Comparison of ENCODE assay signal across 14 cellular contexts in the genomic region with DNA sequence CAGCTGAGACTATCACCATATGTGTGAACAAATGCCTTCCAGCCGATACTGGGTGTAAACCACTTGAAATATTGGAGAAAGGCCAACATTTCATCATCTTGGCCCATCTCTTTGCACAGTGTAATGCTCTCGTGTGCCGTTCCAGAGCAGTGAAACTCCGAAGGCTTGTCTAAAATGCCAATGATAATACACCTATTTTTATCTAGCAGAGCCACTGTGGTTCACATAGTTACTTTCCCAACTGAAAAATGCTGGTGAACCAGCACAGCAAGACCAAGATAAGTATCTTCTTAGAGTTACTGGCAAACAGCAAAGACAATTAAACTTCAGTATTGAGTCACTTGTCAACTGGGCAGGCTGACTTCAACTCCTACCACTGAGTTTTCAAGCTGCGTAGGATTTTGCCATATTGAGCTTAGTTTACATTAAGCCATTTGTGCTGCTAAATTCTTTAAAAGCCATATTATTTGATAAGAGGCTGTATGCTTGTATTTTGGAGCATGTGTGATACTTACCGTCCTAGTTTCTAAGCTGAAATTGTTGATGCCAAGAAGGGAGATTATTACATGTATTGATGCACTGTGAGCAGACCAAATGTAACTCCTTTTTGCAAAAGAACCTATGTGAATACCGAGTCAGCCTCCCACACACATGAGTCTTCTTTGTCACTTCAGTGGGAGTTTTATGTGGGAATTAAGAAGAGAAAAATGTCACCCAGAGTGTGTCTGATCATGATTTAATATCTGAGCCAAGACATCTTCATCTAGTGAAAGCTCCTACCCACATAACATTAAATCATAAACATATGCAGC.
DNase-seq lines count a peak whose midpoint lies in the region; ATAC-seq, FAIRE-seq and TF ChIP-seq lines count a peak whose summit lies in the region.
"Had no signal": no experiment of that assay in that cellular context is flagged by ENCODE, and none has a peak within 500 bp of the region (broad histone marks: within the 10 kb centered on the region; RNA-seq: fewer than 3 reads in every experiment).

No MANE protein-coding gene starts in this region.

- BruUV-seq in HepG2 (replicated peaks; lab: Mats Ljungman, UMichigan), result no TSS peak

- H3K9me3 ChIP-seq in right lobe of liver (no peaks in the 10 kb centered on the region), HepG2 (ENCODE audit: low read length) (no peaks in the 10 kb centered on the region)
- H3K9me3 ChIP-seq: neutrophil had no signal

- no peak overlapping the region for H2AFZ ChIP-seq in HepG2 (ENCODE audit: low read length)

- no peaks in the 10 kb centered on the region for H3K79me2 ChIP-seq in HepG2 (ENCODE audit: insufficient read depth, low read length)

- 48% methylated on average over 7 of the region's 7 CpGs for WGBS in right lobe of liver (ENCODE audit: insufficient coverage, low coverage, low lambda C conversion rate, missing lambda C conversion rate)
- WGBS in HepG2 (ENCODE audit: low lambda C conversion rate), result 1% methylated on average over 7 of the region's 7 CpGs

- no peak for DNase-seq in right lobe of liver
- DNase-seq in HepG2 (ENCODE audit: low spot score), result no peak
- DNase-seq in brain microvascular endothelial cell, result peak; percentile 10
- DNase-seq in inferior parietal cortex (ENCODE audit: extremely low spot score), result peak; percentile 47
- DNase-seq in NCI-H146 (lab: John Stamatoyannopoulos, UW), result no peak
- DNase-seq in T-cell, result no peak
- DNase-seq: activated CD4-positive, alpha-beta T cell treated with anti-CD3 and anti-CD28 coated beads for 4 hours; activated naive CD4-positive, alpha-beta T cell treated with anti-CD3 and anti-CD28 coated beads, Interleukin-2, amount 10 ng/mL, durations not matched to agents 7 days and 5 days; effector memory CD4-positive, alpha-beta T cell; NCI-H1092 had no signal

- no peaks in the 10 kb centered on the region for H3K27me3 ChIP-seq in right lobe of liver
- no peaks in the 10 kb centered on the region; a peak in 1 of 5 replicates for H3K27me3 ChIP-seq in HepG2 (ENCODE audit: control insufficient read depth in 1 of 2, insufficient read depth in 2 of 2, low read length in 2 of 2)
- H3K27me3 ChIP-seq in brain microvascular endothelial cell (replicated peaks), result no peaks in the 10 kb centered on the region
- H3K27me3 ChIP-seq: neutrophil had no signal

- no peaks in the 10 kb centered on the region for H4K20me1 ChIP-seq in HepG2 (ENCODE audit: insufficient read depth, low read length)

- POLR2A ChIA-PET in HepG2 (lab: Yijun Ruan, JAX) (no interaction called here), T-cell (lab: Charles Lee) (interaction anchor here in 1 of 2 donors (0.7 kb wide), 1 partner anchor 207 kb away, joined by 3 read pairs; no protein-coding TSS in a partner anchor)

- intact Hi-C loops in right lobe of liver (cut with DNase I) (no loop called here), HepG2 (cut with micrococcal nuclease; ENCODE audit: unreplicated experiment) (no loop called here)

- TF ChIP-seq EP300 in HepG2 (IDR thresholded peaks at IDR 0.05; ENCODE audit: low read depth in 2 of 2, low read length in 2 of 2), result no peak
- TF ChIP-seq EP300 in HepG2 (CRISPR knock-in tag; IDR thresholded peaks at IDR 0.05; ENCODE audit: borderline replicate concordance), result no peak

- H3K27me3 Mint-ChIP-seq in T-cell, result no peaks in the 10 kb centered on the region
- H3K27me3 Mint-ChIP-seq: activated naive CD4-positive, alpha-beta T cell treated with anti-CD3 and anti-CD28 coated beads, Interleukin-2, amount 10 ng/mL, durations not matched to agents 7 days and 5 days; B cell had no signal

- no peaks in the 10 kb centered on the region for H3K4me1 Mint-ChIP-seq in T-cell
- H3K4me1 Mint-ChIP-seq: activated naive CD4-positive, alpha-beta T cell treated with anti-CD3 and anti-CD28 coated beads, Interleukin-2, amount 10 ng/mL, durations not matched to agents 7 days and 5 days; B cell had no signal

- no peaks in the 10 kb centered on the region for H3K9me3 Mint-ChIP-seq in T-cell
- H3K9me3 Mint-ChIP-seq: activated naive CD4-positive, alpha-beta T cell treated with anti-CD3 and anti-CD28 coated beads, Interleukin-2, amount 10 ng/mL, durations not matched to agents 7 days and 5 days had no signal

- CTCF ChIA-PET in HepG2 (lab: Yijun Ruan, JAX; ENCODE audit: low intra/inter-chr PET ratio, low total read pairs), result no interaction called here
- CTCF ChIA-PET in T-cell (lab: Charles Lee), result no interaction called here

- FAIRE-seq in HepG2 (lab: Jason Lieb, UNC), result no peak

- in situ Hi-C loops in HepG2 (cut with HindIII; ENCODE audit: extremely low pct_ligation_motif_present, low pct_unique_long_range_greater_than_20kb), result no loop called here
- in situ Hi-C loops in brain microvascular endothelial cell (cut with HindIII; ENCODE audit: low pct_ligation_motif_present, low sequenced_read_pairs), result no loop called here

- no peak for TF ChIP-seq RAD21 in HepG2 (CRISPR knock-in tag; IDR thresholded peaks at IDR 0.05)

- no peak overlapping the region for H3K4me3 Mint-ChIP-seq in T-cell
- H3K4me3 Mint-ChIP-seq: activated naive CD4-positive, alpha-beta T cell treated with anti-CD3 and anti-CD28 coated beads, Interleukin-2, amount 10 ng/mL, durations not matched to agents 7 days and 5 days; B cell had no signal

- H3K36me3 Mint-ChIP-seq in T-cell, result no peaks in the 10 kb centered on the region
- H3K36me3 Mint-ChIP-seq: activated naive CD4-positive, alpha-beta T cell treated with anti-CD3 and anti-CD28 coated beads, Interleukin-2, amount 10 ng/mL, durations not matched to agents 7 days and 5 days had no signal

- H3K27ac ChIP-seq in right lobe of liver (no peak overlapping the region), HepG2 (ENCODE audit: extremely low read length, insufficient read depth, low read length) (no peak overlapping the region), brain microvascular endothelial cell (no peak overlapping the region)
- H3K27ac ChIP-seq: neutrophil had no signal

- TF ChIP-seq POLR2A in right lobe of liver (IDR thresholded peaks at IDR 0.05), result no peak
- TF ChIP-seq POLR2A in HepG2 (IDR thresholded peaks at IDR 0.05; ENCODE audit: insufficient read depth in 1 of 2, low read depth in 2 of 2, low read length in 2 of 2), result no peak

- H3K4me1 ChIP-seq in right lobe of liver (peaks cover 0 to 2% (median 0%) of the 10 kb centered on the region in 4 donors), HepG2 (ENCODE audit: insufficient read depth, low read length) (no peaks in the 10 kb centered on the region)

- no peaks in the 10 kb centered on the region for H3K36me3 ChIP-seq in right lobe of liver
- no peaks in the 10 kb centered on the region for H3K36me3 ChIP-seq in HepG2 (replicated peaks in 1 of 2; ENCODE audit: control insufficient read depth in 1 of 2, insufficient read depth in 2 of 2, low read length in 2 of 2)
- no peaks in the 10 kb centered on the region for H3K36me3 ChIP-seq in brain microvascular endothelial cell (replicated peaks)
- H3K36me3 ChIP-seq: neutrophil had no signal

- H3K9ac ChIP-seq in HepG2 (ENCODE audit: insufficient read depth, low read depth, low read length), result no peak overlapping the region

- H3K4me3 ChIP-seq in right lobe of liver (no peak overlapping the region), HepG2 (replicated peaks in 1 of 3; ENCODE audit: insufficient read depth in 1 of 3, low read depth in 2 of 3, low read length in 3 of 3) (no peak overlapping the region), brain microvascular endothelial cell (ENCODE audit: low read depth, low read length) (no peak overlapping the region)

- no peak for TF ChIP-seq CTCF in right lobe of liver (IDR thresholded peaks at IDR 0.05)
- no peak for TF ChIP-seq CTCF in HepG2 (CRISPR knock-in tag; IDR thresholded peaks at IDR 0.05)
- no peak for TF ChIP-seq CTCF in brain microvascular endothelial cell (IDR thresholded peaks at IDR 0.05; ENCODE audit: low read depth, low read length, missing control alignments)

- no peak overlapping the region for H3K27ac Mint-ChIP-seq in T-cell
- H3K27ac Mint-ChIP-seq: activated naive CD4-positive, alpha-beta T cell treated with anti-CD3 and anti-CD28 coated beads, Interleukin-2, amount 10 ng/mL, durations not matched to agents 7 days and 5 days; B cell had no signal

- peak in 3 of 4 donors; percentile 22 to 36 (median 34) for ATAC-seq in right lobe of liver
- no peak for ATAC-seq in HepG2
- no peak for ATAC-seq in HG03442 (IDR thresholded peaks at IDR 0.05; ENCODE audit: unreplicated experiment)
- no peak for ATAC-seq in T-cell (replicated peaks in 1 of 4)
- ATAC-seq in GM18868 (IDR thresholded peaks at IDR 0.05; ENCODE audit: unreplicated experiment), result no peak

- no peak overlapping the region for H3K4me2 ChIP-seq in HepG2 (ENCODE audit: low read depth, low read length)

TF ChIP-seq in HepG2, 621 proteins besides CTCF, POLR2A, EP300 and RAD21:
- TF ChIP-seq TP53 (CRISPR knock-in tag; conservative IDR thresholded peaks at IDR 0.05) (no peak), ZNF354B (CRISPR knock-in tag; IDR thresholded peaks at IDR 0.05) (no peak), SMARCC2 (IDR thresholded peaks at IDR 0.05) (no peak), NBN (conservative IDR thresholded peaks at IDR 0.05) (no peak), ZNF264 (CRISPR knock-in tag; IDR thresholded peaks at IDR 0.05) (no peak), ZNF160 (CRISPR knock-in tag; IDR thresholded peaks at IDR 0.05) (no peak)
TF ChIP-seq in HepG2: peak in this region for 0.

Comparison
In these comparisons a context has a peak if more than half of its experiments do, and no peak if none do; other contexts are left out.
1. ATAC-seq: peak in right lobe of liver (3 of 4); none in HepG2 (single experiment), HG03442 (single experiment), T-cell (0 of 4) and GM18868 (single experiment).
2. DNase-seq: peak in brain microvascular endothelial cell (single experiment) and inferior parietal cortex (single experiment); none in right lobe of liver (0 of 3), HepG2 (single experiment), NCI-H146 (single experiment) and T-cell (0 of 34).